Comparison of ENCODE assay signal across 19 cellular contexts in genomic region chr9:129586647-129587046, GRCh38. TPM values are rescaled to one million over a fixed set of nuclear protein-coding genes. Genes with fewer than 3 reads are reported as not detected.
DNase-seq lines count a peak whose midpoint lies in the region; ATAC-seq and TF ChIP-seq lines count a peak whose summit lies in the region.
"Had no signal": no experiment of that assay in that cellular context is flagged by ENCODE, and none has a peak within 500 bp of the region (broad histone marks: within the 10 kb centered on the region; RNA-seq: fewer than 3 reads in every experiment).

No MANE protein-coding gene starts in this region.

- H3K36me3 Mint-ChIP-seq in activated naive CD4-positive, alpha-beta T cell treated with anti-CD3 and anti-CD28 coated beads, Interleukin-2, amount 50 U/mL, for 72 hours, result peaks cover 0 to 5% of the 10 kb centered on the region in 2 donors

- H2AFZ ChIP-seq in PC-3 (ENCODE audit: low read length), result no peak overlapping the region

- no peaks in the 10 kb centered on the region for H3K79me2 ChIP-seq in PC-3 (ENCODE audit: low read length)

- no TSS peak for BruUV-seq in PC-3 (replicated peaks; lab: Mats Ljungman, UMichigan)

- no peak for ATAC-seq in activated naive CD4-positive, alpha-beta T cell treated with anti-CD3 and anti-CD28 coated beads, Interleukin-2, amount 50 U/mL, for 72 hours
- no peak for ATAC-seq in PC-3

- POLR2A ChIA-PET in PC-3 (lab: Charles Lee; ENCODE audit: unreplicated experiment), result interaction anchor here (0.6 kb wide), 1 partner anchor 137 kb away, joined by 3 read pairs; no protein-coding TSS in a partner anchor

- H4K20me1 ChIP-seq in PC-3 (ENCODE audit: low read length), result no peaks in the 10 kb centered on the region

- H3F3A ChIP-seq in PC-3 (ENCODE audit: low read length, unreplicated experiment), result no peaks in the 10 kb centered on the region

- CTCF ChIA-PET in PC-3 (lab: Charles Lee), result no interaction called here

- H3K4me3 ChIP-seq in skeletal muscle tissue (ENCODE audit: low read length in 3 of 3), result no peak overlapping the region
- no peak overlapping the region for H3K4me3 ChIP-seq in PC-3 (ENCODE audit: low read length)

- no peaks in the 10 kb centered on the region for H3K9me2 ChIP-seq in PC-3 (replicated peaks; ENCODE audit: low read length)

- H3K27me3 ChIP-seq in skeletal muscle tissue (ENCODE audit: control insufficient read depth in 3 of 3, insufficient read depth in 3 of 3, low read length in 3 of 3), result no peaks in the 10 kb centered on the region
- H3K27me3 ChIP-seq in PC-3 (ENCODE audit: low read length), result no peaks in the 10 kb centered on the region

- no peak for TF ChIP-seq CTCF in PC-3 (conservative IDR thresholded peaks at IDR 0.05; ENCODE audit: low read depth, low read length)

- H3K27ac ChIP-seq in skeletal muscle tissue (ENCODE audit: low read depth, low read length) (peak overlapping the region; percentile 69), PC-3 (ENCODE audit: low read length) (no peak overlapping the region)

- peak overlapping the region in 1 of 3 donors; percentile 33 for H3K9ac ChIP-seq in skeletal muscle tissue (ENCODE audit: low read depth in 1 of 3, low read length in 3 of 3)
- H3K9ac ChIP-seq in PC-3 (ENCODE audit: low read length), result no peak overlapping the region

- H3K36me3 ChIP-seq in skeletal muscle tissue (ENCODE audit: control insufficient read depth in 3 of 3, insufficient read depth in 3 of 3, low read length in 3 of 3) (no peaks in the 10 kb centered on the region), PC-3 (ENCODE audit: low read depth, low read length) (no peaks in the 10 kb centered on the region)

- no peak overlapping the region for H3K4me2 ChIP-seq in PC-3 (ENCODE audit: low read length)

- H3K9me3 ChIP-seq in skeletal muscle tissue (ENCODE audit: control insufficient read depth in 3 of 3, low read length in 3 of 3) (no peaks in the 10 kb centered on the region), PC-3 (ENCODE audit: low read length) (no peaks in the 10 kb centered on the region)

- peaks cover 10 to 22% (median 12%) of the 10 kb centered on the region in 3 donors for H3K4me1 ChIP-seq in skeletal muscle tissue (ENCODE audit: control insufficient read depth in 3 of 3, insufficient read depth in 3 of 3, low read length in 3 of 3)
- H3K4me1 ChIP-seq in PC-3 (ENCODE audit: insufficient read depth, low read length), result no peaks in the 10 kb centered on the region

- no peak for DNase-seq in activated naive CD4-positive, alpha-beta T cell treated with anti-CD3 and anti-CD28 coated beads, Interleukin-2, amount 50 U/mL, for 72 hours (ENCODE audit: low spot score in 2 of 2)
- DNase-seq in activated naive CD4-positive, alpha-beta T cell treated with anti-CD3 and anti-CD28 coated beads, Interleukin-2, amount 50 U/mL, for 16 hours, result no peak
- DNase-seq in NCI-H2171 (lab: John Stamatoyannopoulos, UW), result peak; percentile 40
- peak; percentile 57 for DNase-seq in fibroblast of peridontal ligament (ENCODE audit: extremely low read depth)
- no peak for DNase-seq in KG1 (lab: John Stamatoyannopoulos, UW)
- DNase-seq in activated effector memory CD4-positive, alpha-beta T cell treated with anti-CD3 and anti-CD28 coated beads, Interleukin-2, amount 50 U/mL, for 16 hours, result no peak
- DNase-seq in PC-3, result no peak
- DNase-seq: AML-193; amniotic stem cell; EL; HCEC 1CT; NCI-H1092; NCI-H510A; stimulated activated CD4-positive, alpha-beta T cell treated with anti-CD3 and anti-CD28 coated beads, Interleukin-4, amount 100 ng/mL, for 1 hour; T1000 had no signal

- peaks cover 6% of the 10 kb centered on the region in 2 donors for H3K9me3 Mint-ChIP-seq in activated naive CD4-positive, alpha-beta T cell treated with anti-CD3 and anti-CD28 coated beads, Interleukin-2, amount 50 U/mL, for 72 hours

- intact Hi-C loops in PC-3 (cut with micrococcal nuclease), result no loop called here

- peak overlapping the region; percentile 22 to 74 for H3K27ac Mint-ChIP-seq in activated naive CD4-positive, alpha-beta T cell treated with anti-CD3 and anti-CD28 coated beads, Interleukin-2, amount 50 U/mL, for 72 hours

RNA-seq across cellular contexts. Expression of gene C9orf50, which starts 34.3 kb away (rescaled TPM):
- total RNA-seq in activated naive CD4-positive, alpha-beta T cell treated with anti-CD3 and anti-CD28 coated beads, Interleukin-2, amount 50 U/mL, for 72 hours, result under 1 TPM in 1 of 2 donors, not detected in 1; 0.41 TPM
- not detected for total RNA-seq in skeletal muscle tissue
- not detected in 2 replicates for total RNA-seq in PC-3 (2014; rRNA removed)
- total RNA-seq: activated CD8-positive, alpha-beta memory T cell treated with anti-CD3 and anti-CD28 coated beads for 36 hours; HT-29; mononuclear cell had no signal

RNA-seq across cellular contexts. Expression of gene NTMT1, which starts 39.3 kb away (rescaled TPM):
- total RNA-seq in activated naive CD4-positive, alpha-beta T cell treated with anti-CD3 and anti-CD28 coated beads, Interleukin-2, amount 50 U/mL, for 72 hours, result 10 to 100 TPM; 47.5 to 56.4 TPM
- 18.8 TPM for total RNA-seq in skeletal muscle tissue
- 50.2 and 60.6 TPM in 2 replicates for total RNA-seq in PC-3 (2014; rRNA removed)

RNA-seq across cellular contexts. Expression of gene ASB6, which starts 55.3 kb away (rescaled TPM):
- 10 to 100 TPM; 16.3 to 17.6 TPM for total RNA-seq in activated naive CD4-positive, alpha-beta T cell treated with anti-CD3 and anti-CD28 coated beads, Interleukin-2, amount 50 U/mL, for 72 hours
- total RNA-seq in skeletal muscle tissue (4.2 TPM), PC-3 (2014; rRNA removed) (19.1 and 20.8 TPM in 2 replicates)

Comparison
In these comparisons a context has a peak if more than half of its experiments do, and no peak if none do; other contexts are left out.
1. DNase-seq: peak in NCI-H2171 (single experiment) and fibroblast of peridontal ligament (single experiment); none in activated naive CD4-positive, alpha-beta T cell treated with anti-CD3 and anti-CD28 coated beads, Interleukin-2, amount 50 U/mL, for 72 hours (0 of 2), activated naive CD4-positive, alpha-beta T cell treated with anti-CD3 and anti-CD28 coated beads, Interleukin-2, amount 50 U/mL, for 16 hours (single experiment), KG1 (single experiment), activated effector memory CD4-positive, alpha-beta T cell treated with anti-CD3 and anti-CD28 coated beads, Interleukin-2, amount 50 U/mL, for 16 hours (single experiment) and PC-3 (single experiment).